In genomic region chr1:204578867-204579664, GRCh38 we compare ENCODE assay signal across 8 cellular contexts.
DNase-seq lines count a peak whose midpoint lies in the region; ATAC-seq, FAIRE-seq and TF ChIP-seq lines count a peak whose summit lies in the region.

No MANE protein-coding gene starts in this region.

- ATAC-seq in Right ventricle myocardium inferior = peak; percentile 54
- ATAC-seq in HG02623 (IDR thresholded peaks at IDR 0.05; ENCODE audit: unreplicated experiment) = peak; percentile 70
- ATAC-seq in pancreas = peak in 3 of 4 donors; percentile 65 to 80 (median 72)

- H3K9me3 ChIP-seq in colonic mucosa = no peaks in the 10 kb centered on the region
- no peaks in the 10 kb centered on the region for H3K9me3 ChIP-seq in pancreas

- 65 to 71% methylated on average over 18 of the region's 18 CpGs for WGBS in pancreas, 2 donors

- FAIRE-seq in pancreas (lab: Jason Lieb, UNC) = no peak

- H3K27me3 ChIP-seq in colonic mucosa = no peaks in the 10 kb centered on the region
- no peaks in the 10 kb centered on the region for H3K27me3 ChIP-seq in pancreas

- H3K36me3 ChIP-seq in colonic mucosa (no peaks in the 10 kb centered on the region), pancreas (no peaks in the 10 kb centered on the region)

- peaks cover 3% of the 10 kb centered on the region for H3K4me1 ChIP-seq in colonic mucosa
- no peaks in the 10 kb centered on the region for H3K4me1 ChIP-seq in pancreas

- H3K9ac ChIP-seq in colonic mucosa (ENCODE audit: low read depth in 2 of 2, low read length in 2 of 2) = peak overlapping the region; percentile 28 to 50

- intact Hi-C loops in Right ventricle myocardium inferior (cut with DNase I) (no loop called here), cardiac septum (cut with DNase I) (no loop called here), colonic mucosa (cut with DNase I) (no loop called here), pancreas (cut with DNase I) (no loop called here)

- DNase-seq in Right ventricle myocardium inferior (ENCODE audit: missing footprints) = no peak
- no peak for DNase-seq in cardiac septum (ENCODE audit: low spot score)
- peak; percentile 80 for DNase-seq in NCI-H2171 (lab: John Stamatoyannopoulos, UW)
- peak; percentile 27 for DNase-seq in colonic mucosa
- no peak for DNase-seq in pancreas
- no peak for DNase-seq in foreskin melanocyte
- no peak for DNase-seq in ecto neural progenitor cell (ENCODE audit: low spot score)

- TF ChIP-seq CTCF in colonic mucosa (IDR thresholded peaks at IDR 0.05) (no peak), pancreas (IDR thresholded peaks at IDR 0.05) (no peak)

- no peak overlapping the region for H3K27ac ChIP-seq in colonic mucosa
- H3K27ac ChIP-seq in pancreas = peak overlapping the region in 2 of 4 donors; percentile 30 to 35

- H3K4me3 ChIP-seq in colonic mucosa (peak overlapping the region; percentile 6), pancreas (peak overlapping the region in 1 of 4 donors; percentile 8)

Comparison
In these comparisons a context has a peak if more than half of its experiments do, and no peak if none do; other contexts are left out.
1. DNase-seq: peak in NCI-H2171 (single experiment) and colonic mucosa (single experiment); none in Right ventricle myocardium inferior (single experiment), cardiac septum (single experiment), pancreas (0 of 6), foreskin melanocyte (single experiment) and ecto neural progenitor cell (single experiment).
2. Peak in every context shown above with its lines, with median percentiles within 50 percentile points of each other: ATAC-seq.